Comparison of ENCODE assay signal across 30 cellular contexts in genomic region chr10:128566376-128566968, GRCh38.
"Had no signal": no experiment of that assay in that cellular context is flagged by ENCODE, and none has a peak within 500 bp of the region (broad histone marks: within the 10 kb centered on the region; RNA-seq: fewer than 3 reads in every experiment).

No MANE protein-coding gene starts in this region.

- DNase-seq: hypothalamus; immature natural killer cell; kidney; left colon; left lung; mesendoderm; naive B cell; natural killer cell; occipital lobe; ovary; right cardiac atrium; stimulated activated CD4-positive, alpha-beta T cell treated with anti-CD3 and anti-CD28 coated beads, Interleukin-12 subunit alpha, Interleukin-12 subunit beta, amount 100 ng/mL, for 4 hours; stimulated activated CD4-positive, alpha-beta T cell treated with anti-CD3 and anti-CD28 coated beads, Interleukin-15, amount 100 ng/mL, for 24 hours; stimulated activated CD4-positive, alpha-beta T cell treated with anti-CD3 and anti-CD28 coated beads, Interleukin-2, amount 100 ng/mL, for 24 hours; stimulated activated CD4-positive, alpha-beta T cell treated with anti-CD3 and anti-CD28 coated beads, Interleukin-4, amount 100 ng/mL, for 1 hour; stimulated activated naive B cell treated with anti-CD40 and anti-IgM and Interleukin-4, amounts not matched to agents 10 μg/mL and 1 μg/mL and 100 μg/mL, for 72 hours; stimulated activated naive CD8-positive, alpha-beta T cell treated with anti-CD3 and anti-CD28 coated beads, Interleukin-15, Interleukin-2, amounts not matched to agents 100 U/mL and 50 U/mL, for 24 hours; stomach; testis; thyroid gland; transverse colon had no signal

- H3K4me3 Mint-ChIP-seq: immature natural killer cell; mesothelial cell of epicardium; naive B cell; natural killer cell; neural crest cell; stimulated activated naive B cell treated with anti-CD40 and anti-IgM and Interleukin-4, amounts not matched to agents 10 μg/mL and 1 μg/mL and 100 μg/mL, for 72 hours had no signal

- H3K4me3 ChIP-seq: left lung, lung, ovary, skin epidermis, stomach, testis, thyroid gland, transverse colon, upper lobe of left lung, vagina had no signal

- H3K9me3 Mint-ChIP-seq: immature natural killer cell; natural killer cell; stimulated activated naive B cell treated with anti-CD40 and anti-IgM and Interleukin-4, amounts not matched to agents 10 μg/mL and 1 μg/mL and 100 μg/mL, for 72 hours had no signal

- H3K27ac Mint-ChIP-seq: immature natural killer cell; mesothelial cell of epicardium; naive B cell; natural killer cell; progenitor cell of endocrine pancreas; stimulated activated naive B cell treated with anti-CD40 and anti-IgM and Interleukin-4, amounts not matched to agents 10 μg/mL and 1 μg/mL and 100 μg/mL, for 72 hours had no signal

- H3K27me3 Mint-ChIP-seq: naive B cell; stimulated activated naive B cell treated with anti-CD40 and anti-IgM and Interleukin-4, amounts not matched to agents 10 μg/mL and 1 μg/mL and 100 μg/mL, for 72 hours had no signal

- H3K27ac ChIP-seq: left lung, neutrophil, ovary, skin epidermis, stomach, testis, thyroid gland, transverse colon, upper lobe of left lung, vagina had no signal

- H3K9me3 ChIP-seq: left lung, neutrophil, ovary, testis, thyroid gland, transverse colon, vagina had no signal

- ATAC-seq: left colon; left lung; natural killer cell; sciatic nerve; stimulated activated naive B cell treated with anti-CD40 and anti-IgM and Interleukin-4, amounts not matched to agents 10 μg/mL and 1 μg/mL and 100 μg/mL, for 72 hours; stimulated activated naive CD8-positive, alpha-beta T cell treated with anti-CD3 and anti-CD28 coated beads, Interleukin-15, Interleukin-2, amounts not matched to agents 100 U/mL and 50 U/mL, for 24 hours had no signal

- H3K4me1 ChIP-seq: left lung, stomach, testis, thyroid gland, transverse colon, upper lobe of left lung, vagina had no signal

- H3K4me1 Mint-ChIP-seq: immature natural killer cell; naive B cell; natural killer cell; stimulated activated naive B cell treated with anti-CD40 and anti-IgM and Interleukin-4, amounts not matched to agents 10 μg/mL and 1 μg/mL and 100 μg/mL, for 72 hours had no signal

- H3K36me3 ChIP-seq: left lung, neutrophil, ovary, stomach, thyroid gland, transverse colon, upper lobe of left lung, vagina had no signal

- H3K27me3 ChIP-seq: neutrophil, ovary, testis, thyroid gland, transverse colon, upper lobe of left lung, vagina had no signal

- H3K36me3 Mint-ChIP-seq: immature natural killer cell, mesothelial cell of epicardium, naive B cell, natural killer cell had no signal
